In genomic region chr2:28150211-28150879, GRCh38 we compare ENCODE assay signal across 25 cellular contexts.
"Had no signal": no experiment of that assay in that cellular context is flagged by ENCODE, and none has a peak within 500 bp of the region (broad histone marks: within the 10 kb centered on the region; RNA-seq: fewer than 3 reads in every experiment).

No MANE protein-coding gene starts in this region.

- H3K4me1 Mint-ChIP-seq: activated B cell treated with CpG ODN at 0.5 μM for 24 hours; activated CD4-positive, alpha-beta memory T cell treated with anti-CD3 and anti-CD28 coated beads, Interleukin-2, amount 10 ng/mL, durations not matched to agents 7 days and 5 days; endodermal cell; stimulated activated effector memory CD8-positive, alpha-beta T cell treated with anti-CD3 and anti-CD28 coated beads, Interleukin-12 subunit alpha, Interleukin-12 subunit beta, amount 100 ng/mL, for 72 hours; stimulated activated naive CD8-positive, alpha-beta T cell treated with anti-CD3 and anti-CD28 coated beads, Interleukin-15, amount 100 ng/mL, for 72 hours had no signal

- H3K4me1 ChIP-seq: right lobe of liver had no signal

- H3K4me3 ChIP-seq: coronary artery, left ventricle myocardium inferior, pancreas, right lobe of liver, skin epidermis had no signal

- H3K27me3 Mint-ChIP-seq: activated B cell treated with CpG ODN at 0.5 μM for 24 hours; activated CD4-positive, alpha-beta memory T cell treated with anti-CD3 and anti-CD28 coated beads, Interleukin-2, amount 10 ng/mL, durations not matched to agents 7 days and 5 days; natural killer cell treated with Interleukin-12 subunit alpha and Interleukin-12 subunit beta and Interleukin-15 and Interleukin-18, amount 100 ng/mL, for 72 hours; stimulated activated naive CD8-positive, alpha-beta T cell treated with anti-CD3 and anti-CD28 coated beads, Interleukin-15, amount 100 ng/mL, for 72 hours had no signal

- H3K27me3 ChIP-seq: foreskin keratinocyte, neutrophil, pancreas, right lobe of liver had no signal

- H3K27ac ChIP-seq: coronary artery, epithelial cell of prostate, foreskin keratinocyte, left ventricle myocardium inferior, neutrophil, pancreas, right lobe of liver, skin epidermis had no signal

- H3K9me3 ChIP-seq: neutrophil, pancreas had no signal

- H3K27ac Mint-ChIP-seq: activated B cell treated with CpG ODN at 0.5 μM for 24 hours; activated CD4-positive, alpha-beta memory T cell treated with anti-CD3 and anti-CD28 coated beads, Interleukin-2, amount 10 ng/mL, durations not matched to agents 7 days and 5 days; activated naive CD4-positive, alpha-beta T cell treated with anti-CD3 and anti-CD28 coated beads for 36 hours; activated T-cell treated with anti-CD3 and anti-CD28 coated beads, Interleukin-2, amount 50 U/mL, for 72 hours; endodermal cell; natural killer cell treated with Interleukin-12 subunit alpha and Interleukin-12 subunit beta and Interleukin-15 and Interleukin-18, amount 100 ng/mL, for 72 hours; stimulated activated effector memory CD8-positive, alpha-beta T cell treated with anti-CD3 and anti-CD28 coated beads, Interleukin-12 subunit alpha, Interleukin-12 subunit beta, amount 100 ng/mL, for 72 hours; stimulated activated naive CD8-positive, alpha-beta T cell treated with anti-CD3 and anti-CD28 coated beads, Interleukin-15, amount 100 ng/mL, for 72 hours; T-helper 1 cell treated with Interleukin-12 subunit alpha and Interleukin-12 subunit beta and Interleukin-4 antibody, amounts not matched to agents 30 μg/mL and 1 μg/mL, for 36 hours had no signal

- DNase-seq: activated B cell treated with CpG ODN at 0.5 μM for 24 hours; activated CD4-positive, alpha-beta memory T cell treated with anti-CD3 and anti-CD28 coated beads, Interleukin-2, amount 10 ng/mL, durations not matched to agents 7 days and 5 days; activated CD4-positive, alpha-beta T cell treated with anti-CD3 and anti-CD28 coated beads for 48 hours; activated effector memory CD4-positive, alpha-beta T cell treated with Interleukin-2 at 50 U/mL for 16 hours; activated naive CD4-positive, alpha-beta T cell treated with anti-CD3 and anti-CD28 coated beads for 36 hours; activated T-cell treated with anti-CD3 and anti-CD28 coated beads, Interleukin-2, amount 50 U/mL, for 72 hours; amygdala; cerebellar nuclear complex; endodermal cell; foreskin keratinocyte; left ventricle myocardium inferior; mammary epithelial cell; pancreas; right lobe of liver; stimulated activated CD4-positive, alpha-beta T cell treated with anti-CD3 and anti-CD28 coated beads, Interleukin-1b, Interleukin-23, amount 100 ng/mL, for 48 hours; stimulated activated naive CD8-positive, alpha-beta T cell treated with anti-CD3 and anti-CD28 coated beads, Interleukin-15, amount 100 ng/mL, for 72 hours; T1000; trophoblast cell had no signal

- ATAC-seq: activated T-cell treated with anti-CD3 and anti-CD28 coated beads, Interleukin-2, amount 50 U/mL, for 72 hours; foreskin keratinocyte; natural killer cell treated with Interleukin-12 subunit alpha and Interleukin-12 subunit beta and Interleukin-15 and Interleukin-18, amount 100 ng/mL, for 72 hours; pancreas; stimulated activated effector memory CD8-positive, alpha-beta T cell treated with anti-CD3 and anti-CD28 coated beads, Interleukin-12 subunit alpha, Interleukin-12 subunit beta, amount 100 ng/mL, for 72 hours; stimulated activated naive CD8-positive, alpha-beta T cell treated with anti-CD3 and anti-CD28 coated beads, Interleukin-15, amount 100 ng/mL, for 72 hours had no signal

- H3K4me3 Mint-ChIP-seq: activated B cell treated with CpG ODN at 0.5 μM for 24 hours; activated CD4-positive, alpha-beta memory T cell treated with anti-CD3 and anti-CD28 coated beads, Interleukin-2, amount 10 ng/mL, durations not matched to agents 7 days and 5 days; activated naive CD4-positive, alpha-beta T cell treated with anti-CD3 and anti-CD28 coated beads for 36 hours; activated T-cell treated with anti-CD3 and anti-CD28 coated beads, Interleukin-2, amount 50 U/mL, for 72 hours; endodermal cell; natural killer cell treated with Interleukin-12 subunit alpha and Interleukin-12 subunit beta and Interleukin-15 and Interleukin-18, amount 100 ng/mL, for 72 hours; stimulated activated effector memory CD8-positive, alpha-beta T cell treated with anti-CD3 and anti-CD28 coated beads, Interleukin-12 subunit alpha, Interleukin-12 subunit beta, amount 100 ng/mL, for 72 hours; stimulated activated naive CD8-positive, alpha-beta T cell treated with anti-CD3 and anti-CD28 coated beads, Interleukin-15, amount 100 ng/mL, for 72 hours; T-helper 1 cell treated with Interleukin-12 subunit alpha and Interleukin-12 subunit beta and Interleukin-4 antibody, amounts not matched to agents 30 μg/mL and 1 μg/mL, for 36 hours had no signal

- H3K36me3 ChIP-seq: neutrophil, pancreas, right lobe of liver had no signal
